ENCODE assay signal across 2 cellular contexts in the genomic region with DNA sequence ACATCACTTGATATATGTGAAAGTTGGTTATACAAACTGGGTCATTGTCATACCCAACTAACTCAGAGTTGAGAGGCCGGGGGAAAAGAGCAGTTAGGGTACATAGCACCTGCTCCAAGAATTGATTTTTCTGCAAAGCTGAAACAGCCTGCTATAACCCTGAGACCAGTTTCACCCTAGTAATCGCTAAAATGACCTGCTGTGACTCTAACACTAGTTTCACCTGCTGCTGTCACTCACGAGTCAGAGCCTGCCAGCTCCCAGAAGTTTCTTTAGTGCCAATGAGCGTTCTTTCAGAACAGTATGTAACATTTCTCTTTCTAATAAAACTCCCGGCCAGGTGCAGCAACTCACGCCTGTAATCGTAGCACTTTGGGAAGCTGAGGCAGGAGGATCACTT.
TF ChIP-seq lines count a peak whose summit lies in the region.

No MANE protein-coding gene starts in this region.

TF ChIP-seq in liver, 16 proteins besides CTCF, POLR2A, EP300 and RAD21:
- TF ChIP-seq RXRA (IDR thresholded peaks at IDR 0.05) (peak; percentile 91 to 93), FOXA1 (IDR thresholded peaks at IDR 0.05) (no peak), HNF4A (conservative IDR thresholded peaks at IDR 0.05) (peak; percentile 45 to 60), YY1 (IDR thresholded peaks at IDR 0.05) (peak; percentile 26), EGR1 (IDR thresholded peaks at IDR 0.05; ENCODE audit: low read depth in 2 of 2) (no peak), SP1 (IDR thresholded peaks at IDR 0.05) (peak; percentile 37)
- TF ChIP-seq, protein P1, sequence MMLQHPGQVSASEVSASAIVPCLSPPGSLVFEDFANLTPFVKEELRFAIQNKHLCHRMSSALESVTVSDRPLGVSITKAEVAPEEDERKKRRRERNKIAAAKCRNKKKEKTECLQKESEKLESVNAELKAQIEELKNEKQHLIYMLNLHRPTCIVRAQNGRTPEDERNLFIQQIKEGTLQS (IDR thresholded peaks at IDR 0.05) = no peak
- TF ChIP-seq, protein P2, sequence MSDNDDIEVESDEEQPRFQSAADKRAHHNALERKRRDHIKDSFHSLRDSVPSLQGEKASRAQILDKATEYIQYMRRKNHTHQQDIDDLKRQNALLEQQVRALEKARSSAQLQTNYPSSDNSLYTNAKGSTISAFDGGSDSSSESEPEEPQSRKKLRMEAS (IDR thresholded peaks at IDR 0.05) = peak; percentile 26
- TF ChIP-seq, protein P3, sequence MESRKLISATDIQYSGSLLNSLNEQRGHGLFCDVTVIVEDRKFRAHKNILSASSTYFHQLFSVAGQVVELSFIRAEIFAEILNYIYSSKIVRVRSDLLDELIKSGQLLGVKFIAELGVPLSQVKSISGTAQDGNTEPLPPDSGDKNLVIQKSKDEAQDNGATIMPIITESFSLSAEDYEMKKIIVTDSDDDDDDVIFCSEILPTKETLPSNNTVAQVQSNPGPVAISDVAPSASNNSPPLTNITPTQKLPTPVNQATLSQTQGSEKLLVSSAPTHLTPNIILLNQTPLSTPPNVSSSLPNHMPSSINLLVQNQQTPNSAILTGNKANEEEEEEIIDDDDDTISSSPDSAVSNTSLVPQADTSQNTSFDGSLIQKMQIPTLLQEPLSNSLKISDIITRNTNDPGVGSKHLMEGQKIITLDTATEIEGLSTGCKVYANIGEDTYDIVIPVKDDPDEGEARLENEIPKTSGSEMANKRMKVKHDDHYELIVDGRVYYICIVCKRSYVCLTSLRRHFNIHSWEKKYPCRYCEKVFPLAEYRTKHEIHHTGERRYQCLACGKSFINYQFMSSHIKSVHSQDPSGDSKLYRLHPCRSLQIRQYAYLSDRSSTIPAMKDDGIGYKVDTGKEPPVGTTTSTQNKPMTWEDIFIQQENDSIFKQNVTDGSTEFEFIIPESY (IDR thresholded peaks at IDR 0.05) = peak; percentile 14

TF ChIP-seq in HepG2, 621 proteins besides CTCF, POLR2A, EP300 and RAD21:
- no peak for TF ChIP-seq SAFB2 (CRISPR knock-in tag; IDR thresholded peaks at IDR 0.05; ENCODE audit: borderline replicate concordance, low read depth)
- TF ChIP-seq HDAC1 (CRISPR knock-in tag; IDR thresholded peaks at IDR 0.05) = no peak
- TF ChIP-seq, protein P4, sequence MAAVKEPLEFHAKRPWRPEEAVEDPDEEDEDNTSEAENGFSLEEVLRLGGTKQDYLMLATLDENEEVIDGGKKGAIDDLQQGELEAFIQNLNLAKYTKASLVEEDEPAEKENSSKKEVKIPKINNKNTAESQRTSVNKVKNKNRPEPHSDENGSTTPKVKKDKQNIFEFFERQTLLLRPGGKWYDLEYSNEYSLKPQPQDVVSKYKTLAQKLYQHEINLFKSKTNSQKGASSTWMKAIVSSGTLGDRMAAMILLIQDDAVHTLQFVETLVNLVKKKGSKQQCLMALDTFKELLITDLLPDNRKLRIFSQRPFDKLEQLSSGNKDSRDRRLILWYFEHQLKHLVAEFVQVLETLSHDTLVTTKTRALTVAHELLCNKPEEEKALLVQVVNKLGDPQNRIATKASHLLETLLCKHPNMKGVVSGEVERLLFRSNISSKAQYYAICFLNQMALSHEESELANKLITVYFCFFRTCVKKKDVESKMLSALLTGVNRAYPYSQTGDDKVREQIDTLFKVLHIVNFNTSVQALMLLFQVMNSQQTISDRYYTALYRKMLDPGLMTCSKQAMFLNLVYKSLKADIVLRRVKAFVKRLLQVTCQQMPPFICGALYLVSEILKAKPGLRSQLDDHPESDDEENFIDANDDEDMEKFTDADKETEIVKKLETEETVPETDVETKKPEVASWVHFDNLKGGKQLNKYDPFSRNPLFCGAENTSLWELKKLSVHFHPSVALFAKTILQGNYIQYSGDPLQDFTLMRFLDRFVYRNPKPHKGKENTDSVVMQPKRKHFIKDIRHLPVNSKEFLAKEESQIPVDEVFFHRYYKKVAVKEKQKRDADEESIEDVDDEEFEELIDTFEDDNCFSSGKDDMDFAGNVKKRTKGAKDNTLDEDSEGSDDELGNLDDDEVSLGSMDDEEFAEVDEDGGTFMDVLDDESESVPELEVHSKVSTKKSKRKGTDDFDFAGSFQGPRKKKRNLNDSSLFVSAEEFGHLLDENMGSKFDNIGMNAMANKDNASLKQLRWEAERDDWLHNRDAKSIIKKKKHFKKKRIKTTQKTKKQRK (IDR thresholded peaks at IDR 0.05; ENCODE audit: low read length) = no peak
- TF ChIP-seq FOXP1 (IDR thresholded peaks at IDR 0.05) = no peak
- TF ChIP-seq FOXP1 (CRISPR knock-in tag; IDR thresholded peaks at IDR 0.05) = no peak
- TF ChIP-seq MEF2D (CRISPR knock-in tag; IDR thresholded peaks at IDR 0.05) = no peak
- TF ChIP-seq HNRNPLL (IDR thresholded peaks at IDR 0.05; ENCODE audit: low read depth, low read length, poor library complexity, severe bottlenecking) = no peak
- TF ChIP-seq, protein P5, sequence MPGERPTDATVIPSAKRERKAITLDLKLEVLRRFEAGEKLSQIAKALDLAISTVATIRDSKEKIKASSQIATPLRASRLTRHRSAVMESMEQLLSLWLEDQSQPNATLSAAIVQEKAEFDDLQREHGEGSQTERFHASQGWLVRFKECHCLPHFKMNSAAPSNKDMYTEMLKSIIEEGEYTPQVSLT (CRISPR knock-in tag; IDR thresholded peaks at IDR 0.05; ENCODE audit: borderline replicate concordance, low read depth) = no peak
- no peak for TF ChIP-seq ZFP36 (IDR thresholded peaks at IDR 0.05; ENCODE audit: borderline replicate concordance, low read depth, low read length, partially characterized antibody)
